Comparison of ENCODE assay signal across 1 cellular context in the genomic region with DNA sequence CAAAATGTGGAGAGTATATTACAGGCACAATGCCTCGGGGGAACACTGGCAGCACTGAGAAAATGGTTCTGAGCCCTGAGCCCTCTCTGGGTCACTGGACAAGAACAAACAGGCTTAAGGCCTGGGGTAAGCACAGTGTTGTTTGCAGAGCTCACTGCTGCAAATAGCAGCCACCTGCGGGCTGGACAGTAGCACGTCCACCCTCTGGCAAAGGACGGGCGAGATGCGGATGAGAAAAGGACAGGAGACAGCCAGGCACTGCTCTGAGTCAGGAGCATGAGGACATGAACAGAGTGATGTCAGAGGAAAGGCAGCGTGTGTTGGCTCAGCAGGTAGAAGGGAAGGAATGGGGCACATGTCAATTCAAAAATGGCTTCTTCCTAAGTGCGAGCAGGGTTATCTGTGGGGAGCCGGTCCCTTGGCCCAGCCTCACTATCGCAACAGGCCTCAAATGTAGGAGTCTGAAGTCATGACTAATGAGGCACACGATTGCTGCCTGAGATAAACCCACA.
TF ChIP-seq lines count a peak whose summit lies in the region.

No MANE protein-coding gene starts in this region.

TF ChIP-seq in HepG2, 621 proteins besides CTCF, POLR2A, EP300 and RAD21 (continued from another document and continues in another):
- TF ChIP-seq, protein P1, sequence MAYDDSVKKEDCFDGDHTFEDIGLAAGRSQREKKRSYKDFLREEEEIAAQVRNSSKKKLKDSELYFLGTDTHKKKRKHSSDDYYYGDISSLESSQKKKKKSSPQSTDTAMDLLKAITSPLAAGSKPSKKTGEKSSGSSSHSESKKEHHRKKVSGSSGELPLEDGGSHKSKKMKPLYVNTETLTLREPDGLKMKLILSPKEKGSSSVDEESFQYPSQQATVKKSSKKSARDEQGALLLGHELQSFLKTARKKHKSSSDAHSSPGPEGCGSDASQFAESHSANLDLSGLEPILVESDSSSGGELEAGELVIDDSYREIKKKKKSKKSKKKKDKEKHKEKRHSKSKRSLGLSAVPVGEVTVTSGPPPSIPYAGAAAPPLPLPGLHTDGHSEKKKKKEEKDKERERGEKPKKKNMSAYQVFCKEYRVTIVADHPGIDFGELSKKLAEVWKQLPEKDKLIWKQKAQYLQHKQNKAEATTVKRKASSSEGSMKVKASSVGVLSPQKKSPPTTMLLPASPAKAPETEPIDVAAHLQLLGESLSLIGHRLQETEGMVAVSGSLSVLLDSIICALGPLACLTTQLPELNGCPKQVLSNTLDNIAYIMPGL (CRISPR knock-in tag; IDR thresholded peaks at IDR 0.05; ENCODE audit: borderline replicate concordance in 1 of 2, low read depth in 1 of 2) = peak; percentile 44 to 52; a peak in 1 of 4 replicates
- TF ChIP-seq, protein P2, sequence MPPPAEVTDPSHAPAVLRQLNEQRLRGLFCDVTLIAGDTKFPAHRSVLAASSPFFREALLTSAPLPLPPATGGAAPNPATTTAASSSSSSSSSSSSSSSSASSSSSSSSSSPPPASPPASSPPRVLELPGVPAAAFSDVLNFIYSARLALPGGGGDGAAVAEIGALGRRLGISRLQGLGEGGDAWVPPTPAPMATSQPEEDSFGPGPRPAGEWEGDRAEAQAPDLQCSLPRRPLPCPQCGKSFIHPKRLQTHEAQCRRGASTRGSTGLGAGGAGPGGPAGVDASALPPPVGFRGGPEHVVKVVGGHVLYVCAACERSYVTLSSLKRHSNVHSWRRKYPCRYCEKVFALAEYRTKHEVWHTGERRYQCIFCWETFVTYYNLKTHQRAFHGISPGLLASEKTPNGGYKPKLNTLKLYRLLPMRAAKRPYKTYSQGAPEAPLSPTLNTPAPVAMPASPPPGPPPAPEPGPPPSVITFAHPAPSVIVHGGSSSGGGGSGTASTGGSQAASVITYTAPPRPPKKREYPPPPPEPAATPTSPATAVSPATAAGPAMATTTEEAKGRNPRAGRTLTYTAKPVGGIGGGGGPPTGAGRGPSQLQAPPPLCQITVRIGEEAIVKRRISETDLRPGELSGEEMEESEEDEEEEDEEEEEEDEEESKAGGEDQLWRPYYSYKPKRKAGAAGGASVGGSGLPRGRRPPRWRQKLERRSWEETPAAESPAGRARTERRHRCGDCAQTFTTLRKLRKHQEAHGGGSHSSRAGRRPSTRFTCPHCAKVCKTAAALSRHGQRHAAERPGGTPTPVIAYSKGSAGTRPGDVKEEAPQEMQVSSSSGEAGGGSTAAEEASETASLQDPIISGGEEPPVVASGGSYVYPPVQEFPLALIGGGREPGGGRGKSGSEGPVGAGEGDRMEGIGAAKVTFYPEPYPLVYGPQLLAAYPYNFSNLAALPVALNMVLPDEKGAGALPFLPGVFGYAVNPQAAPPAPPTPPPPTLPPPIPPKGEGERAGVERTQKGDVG (CRISPR knock-in tag; IDR thresholded peaks at IDR 0.05; ENCODE audit: borderline replicate concordance) = 0 out of 2 replicates have a peak, but pooled peaks have one; percentile 76
- TF ChIP-seq, protein P3, sequence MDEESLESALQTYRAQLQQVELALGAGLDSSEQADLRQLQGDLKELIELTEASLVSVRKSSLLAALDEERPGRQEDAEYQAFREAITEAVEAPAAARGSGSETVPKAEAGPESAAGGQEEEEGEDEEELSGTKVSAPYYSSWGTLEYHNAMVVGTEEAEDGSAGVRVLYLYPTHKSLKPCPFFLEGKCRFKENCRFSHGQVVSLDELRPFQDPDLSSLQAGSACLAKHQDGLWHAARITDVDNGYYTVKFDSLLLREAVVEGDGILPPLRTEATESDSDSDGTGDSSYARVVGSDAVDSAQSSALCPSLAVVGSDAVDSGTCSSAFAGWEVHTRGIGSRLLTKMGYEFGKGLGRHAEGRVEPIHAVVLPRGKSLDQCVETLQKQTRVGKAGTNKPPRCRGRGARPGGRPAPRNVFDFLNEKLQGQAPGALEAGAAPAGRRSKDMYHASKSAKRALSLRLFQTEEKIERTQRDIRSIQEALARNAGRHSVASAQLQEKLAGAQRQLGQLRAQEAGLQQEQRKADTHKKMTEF (CRISPR knock-in tag; IDR thresholded peaks at IDR 0.05) = peak; percentile 78
- TF ChIP-seq MEIS2 (CRISPR knock-in tag; IDR thresholded peaks at IDR 0.05) (peak; percentile 83), BCL6 (CRISPR knock-in tag; IDR thresholded peaks at IDR 0.05) (peak; percentile 64), SSRP1 (CRISPR knock-in tag; IDR thresholded peaks at IDR 0.05) (0 out of 2 replicates have a peak, but pooled peaks have one; percentile 53), ETV5 (CRISPR knock-in tag; IDR thresholded peaks at IDR 0.05; ENCODE audit: borderline replicate concordance) (peak; percentile 61; the same call in 1 of the 2 replicates), ZNF615 (CRISPR knock-in tag; IDR thresholded peaks at IDR 0.05; ENCODE audit: borderline replicate concordance) (no peak), EED (CRISPR knock-in tag; IDR thresholded peaks at IDR 0.05) (0 out of 2 replicates have a peak, but pooled peaks have one; percentile 21), SAP130 (CRISPR knock-in tag; IDR thresholded peaks at IDR 0.05; ENCODE audit: low read depth) (peak; percentile 72), ZNF326 (CRISPR knock-in tag; IDR thresholded peaks at IDR 0.05; ENCODE audit: borderline replicate concordance) (no peak), RXRB (CRISPR knock-in tag; IDR thresholded peaks at IDR 0.05; ENCODE audit: borderline replicate concordance) (peak; percentile 63; the same call in 1 of the 2 replicates), NCOR1 (IDR thresholded peaks at IDR 0.05; ENCODE audit: borderline replicate concordance, low read length) (no peak), JUN (CRISPR knock-in tag; IDR thresholded peaks at IDR 0.05) (peak; percentile 55; the same call in 1 of the 2 replicates), ZNF605 (CRISPR knock-in tag; IDR thresholded peaks at IDR 0.05) (peak; percentile 84; the same call in 1 of the 2 replicates), ATF7-NPFF (CRISPR knock-in tag; IDR thresholded peaks at IDR 0.05; ENCODE audit: low read depth) (0 out of 2 replicates have a peak, but pooled peaks have one; percentile 52), TEAD2 (CRISPR knock-in tag; IDR thresholded peaks at IDR 0.05) (no peak), POLR2AphosphoS5 (IDR thresholded peaks at IDR 0.05; ENCODE audit: low read depth, low read length) (no peak), ZNF121 (CRISPR knock-in tag; IDR thresholded peaks at IDR 0.05) (peak; percentile 70), DR1 (CRISPR knock-in tag; IDR thresholded peaks at IDR 0.05) (no peak), ZNF746 (CRISPR knock-in tag; IDR thresholded peaks at IDR 0.05) (no peak), SALL2 (CRISPR knock-in tag; IDR thresholded peaks at IDR 0.05) (no peak), ZKSCAN8 (CRISPR knock-in tag; IDR thresholded peaks at IDR 0.05; ENCODE audit: borderline replicate concordance) (0 out of 2 replicates have a peak, but pooled peaks have one; percentile 49), SMAD3 (CRISPR knock-in tag; IDR thresholded peaks at IDR 0.05) (no peak), PHF21A (CRISPR knock-in tag; IDR thresholded peaks at IDR 0.05) (peak; percentile 89), SMYD3 (CRISPR knock-in tag; IDR thresholded peaks at IDR 0.05) (no peak), NR2F2 (IDR thresholded peaks at IDR 0.05; ENCODE audit: borderline replicate concordance, low read depth) (peak; percentile 26; the same call in 1 of the 2 replicates), FOSL1 (CRISPR knock-in tag; IDR thresholded peaks at IDR 0.05; ENCODE audit: borderline replicate concordance) (no peak), ZBTB7B (CRISPR knock-in tag; IDR thresholded peaks at IDR 0.05) (0 out of 2 replicates have a peak, but pooled peaks have one; percentile 51), KDM5B (CRISPR knock-in tag; IDR thresholded peaks at IDR 0.05; ENCODE audit: borderline replicate concordance) (peak; percentile 76; the same call in 1 of the 2 replicates)
- TF ChIP-seq, protein P4, sequence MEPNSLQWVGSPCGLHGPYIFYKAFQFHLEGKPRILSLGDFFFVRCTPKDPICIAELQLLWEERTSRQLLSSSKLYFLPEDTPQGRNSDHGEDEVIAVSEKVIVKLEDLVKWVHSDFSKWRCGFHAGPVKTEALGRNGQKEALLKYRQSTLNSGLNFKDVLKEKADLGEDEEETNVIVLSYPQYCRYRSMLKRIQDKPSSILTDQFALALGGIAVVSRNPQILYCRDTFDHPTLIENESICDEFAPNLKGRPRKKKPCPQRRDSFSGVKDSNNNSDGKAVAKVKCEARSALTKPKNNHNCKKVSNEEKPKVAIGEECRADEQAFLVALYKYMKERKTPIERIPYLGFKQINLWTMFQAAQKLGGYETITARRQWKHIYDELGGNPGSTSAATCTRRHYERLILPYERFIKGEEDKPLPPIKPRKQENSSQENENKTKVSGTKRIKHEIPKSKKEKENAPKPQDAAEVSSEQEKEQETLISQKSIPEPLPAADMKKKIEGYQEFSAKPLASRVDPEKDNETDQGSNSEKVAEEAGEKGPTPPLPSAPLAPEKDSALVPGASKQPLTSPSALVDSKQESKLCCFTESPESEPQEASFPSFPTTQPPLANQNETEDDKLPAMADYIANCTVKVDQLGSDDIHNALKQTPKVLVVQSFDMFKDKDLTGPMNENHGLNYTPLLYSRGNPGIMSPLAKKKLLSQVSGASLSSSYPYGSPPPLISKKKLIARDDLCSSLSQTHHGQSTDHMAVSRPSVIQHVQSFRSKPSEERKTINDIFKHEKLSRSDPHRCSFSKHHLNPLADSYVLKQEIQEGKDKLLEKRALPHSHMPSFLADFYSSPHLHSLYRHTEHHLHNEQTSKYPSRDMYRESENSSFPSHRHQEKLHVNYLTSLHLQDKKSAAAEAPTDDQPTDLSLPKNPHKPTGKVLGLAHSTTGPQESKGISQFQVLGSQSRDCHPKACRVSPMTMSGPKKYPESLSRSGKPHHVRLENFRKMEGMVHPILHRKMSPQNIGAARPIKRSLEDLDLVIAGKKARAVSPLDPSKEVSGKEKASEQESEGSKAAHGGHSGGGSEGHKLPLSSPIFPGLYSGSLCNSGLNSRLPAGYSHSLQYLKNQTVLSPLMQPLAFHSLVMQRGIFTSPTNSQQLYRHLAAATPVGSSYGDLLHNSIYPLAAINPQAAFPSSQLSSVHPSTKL (CRISPR knock-in tag; IDR thresholded peaks at IDR 0.05) = peak; percentile 89
- TF ChIP-seq, protein P5, sequence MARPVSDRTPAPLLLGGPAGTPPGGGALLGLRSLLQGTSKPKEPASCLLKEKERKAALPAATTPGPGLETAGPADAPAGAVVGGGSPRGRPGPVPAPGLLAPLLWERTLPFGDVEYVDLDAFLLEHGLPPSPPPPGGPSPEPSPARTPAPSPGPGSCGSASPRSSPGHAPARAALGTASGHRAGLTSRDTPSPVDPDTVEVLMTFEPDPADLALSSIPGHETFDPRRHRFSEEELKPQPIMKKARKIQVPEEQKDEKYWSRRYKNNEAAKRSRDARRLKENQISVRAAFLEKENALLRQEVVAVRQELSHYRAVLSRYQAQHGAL (CRISPR knock-in tag; IDR thresholded peaks at IDR 0.05; ENCODE audit: not compliant biosample characterization) = peak; percentile 49
- TF ChIP-seq, protein P6, sequence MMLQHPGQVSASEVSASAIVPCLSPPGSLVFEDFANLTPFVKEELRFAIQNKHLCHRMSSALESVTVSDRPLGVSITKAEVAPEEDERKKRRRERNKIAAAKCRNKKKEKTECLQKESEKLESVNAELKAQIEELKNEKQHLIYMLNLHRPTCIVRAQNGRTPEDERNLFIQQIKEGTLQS (CRISPR knock-in tag; IDR thresholded peaks at IDR 0.05) = peak; percentile 49
- TF ChIP-seq, protein P7, sequence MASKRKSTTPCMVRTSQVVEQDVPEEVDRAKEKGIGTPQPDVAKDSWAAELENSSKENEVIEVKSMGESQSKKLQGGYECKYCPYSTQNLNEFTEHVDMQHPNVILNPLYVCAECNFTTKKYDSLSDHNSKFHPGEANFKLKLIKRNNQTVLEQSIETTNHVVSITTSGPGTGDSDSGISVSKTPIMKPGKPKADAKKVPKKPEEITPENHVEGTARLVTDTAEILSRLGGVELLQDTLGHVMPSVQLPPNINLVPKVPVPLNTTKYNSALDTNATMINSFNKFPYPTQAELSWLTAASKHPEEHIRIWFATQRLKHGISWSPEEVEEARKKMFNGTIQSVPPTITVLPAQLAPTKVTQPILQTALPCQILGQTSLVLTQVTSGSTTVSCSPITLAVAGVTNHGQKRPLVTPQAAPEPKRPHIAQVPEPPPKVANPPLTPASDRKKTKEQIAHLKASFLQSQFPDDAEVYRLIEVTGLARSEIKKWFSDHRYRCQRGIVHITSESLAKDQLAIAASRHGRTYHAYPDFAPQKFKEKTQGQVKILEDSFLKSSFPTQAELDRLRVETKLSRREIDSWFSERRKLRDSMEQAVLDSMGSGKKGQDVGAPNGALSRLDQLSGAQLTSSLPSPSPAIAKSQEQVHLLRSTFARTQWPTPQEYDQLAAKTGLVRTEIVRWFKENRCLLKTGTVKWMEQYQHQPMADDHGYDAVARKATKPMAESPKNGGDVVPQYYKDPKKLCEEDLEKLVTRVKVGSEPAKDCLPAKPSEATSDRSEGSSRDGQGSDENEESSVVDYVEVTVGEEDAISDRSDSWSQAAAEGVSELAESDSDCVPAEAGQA (IDR thresholded peaks at IDR 0.05; ENCODE audit: low read depth) = peak; percentile 62
- TF ChIP-seq, protein P7 (CRISPR knock-in tag; IDR thresholded peaks at IDR 0.05; ENCODE audit: borderline replicate concordance) = no peak
- TF ChIP-seq, protein P8, sequence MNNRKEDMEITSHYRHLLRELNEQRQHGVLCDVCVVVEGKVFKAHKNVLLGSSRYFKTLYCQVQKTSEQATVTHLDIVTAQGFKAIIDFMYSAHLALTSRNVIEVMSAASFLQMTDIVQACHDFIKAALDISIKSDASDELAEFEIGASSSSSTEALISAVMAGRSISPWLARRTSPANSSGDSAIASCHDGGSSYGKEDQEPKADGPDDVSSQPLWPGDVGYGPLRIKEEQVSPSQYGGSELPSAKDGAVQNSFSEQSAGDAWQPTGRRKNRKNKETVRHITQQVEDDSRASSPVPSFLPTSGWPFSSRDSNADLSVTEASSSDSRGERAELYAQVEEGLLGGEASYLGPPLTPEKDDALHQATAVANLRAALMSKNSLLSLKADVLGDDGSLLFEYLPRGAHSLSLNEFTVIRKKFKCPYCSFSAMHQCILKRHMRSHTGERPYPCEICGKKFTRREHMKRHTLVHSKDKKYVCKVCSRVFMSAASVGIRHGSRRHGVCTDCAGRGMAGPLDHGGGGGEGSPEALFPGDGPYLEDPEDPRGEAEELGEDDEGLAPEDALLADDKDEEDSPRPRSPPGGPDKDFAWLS (CRISPR knock-in tag; IDR thresholded peaks at IDR 0.05; ENCODE audit: borderline replicate concordance) = no peak
